22 cellular contexts compared by ENCODE assay signal in the genomic region with DNA sequence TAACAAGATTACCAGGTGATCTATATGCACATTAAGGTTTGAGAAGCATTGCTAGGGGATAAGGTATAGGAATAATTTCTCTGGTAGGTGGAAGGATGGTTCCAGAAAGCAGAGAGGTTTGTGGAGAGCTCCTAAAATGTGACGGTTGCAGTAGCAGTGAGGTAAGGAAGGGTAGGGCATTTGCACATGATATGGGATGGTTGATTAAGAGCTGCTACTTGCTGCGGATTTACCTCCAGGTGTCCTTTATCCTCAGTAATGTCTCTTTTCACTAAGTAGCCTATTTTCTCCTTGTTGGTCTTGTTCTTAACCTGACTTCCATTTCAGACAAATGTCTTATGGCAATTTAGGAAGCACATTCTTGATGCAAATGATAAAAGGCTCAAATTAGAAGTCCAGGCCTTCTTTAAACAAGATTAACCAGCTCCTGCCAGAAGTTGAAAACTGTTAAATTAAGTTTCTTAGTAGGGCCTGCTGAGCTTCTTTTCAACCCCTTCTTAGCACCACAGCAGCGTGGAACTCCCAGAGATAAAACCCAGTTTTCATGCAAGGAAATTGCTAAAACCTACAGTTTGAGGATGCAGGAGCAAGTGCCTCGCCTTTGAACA.
"Had no signal": no experiment of that assay in that cellular context is flagged by ENCODE, and none has a peak within 500 bp of the region (broad histone marks: within the 10 kb centered on the region; RNA-seq: fewer than 3 reads in every experiment).

No MANE protein-coding gene starts in this region.

- H3K27me3 ChIP-seq: MG63, SJSA1 had no signal

- H3K9me3 ChIP-seq: MG63, SK-N-SH had no signal

- DNase-seq: Karpas-422, KG1, MG63, NCI-H1092 treated with DMSO at 0.1 percent for 48 hours, NCI-H1436 treated with DMSO at 0.1 percent for 48 hours, NCI-H1694, NCI-H187 treated with DMSO at 0.1 percent for 48 hours, NCI-H2029 treated with DMSO at 0.1 percent for 48 hours, NCI-H226, NCI-H446, NCI-H510A, NCI-H774, Right ventricle myocardium superior, RPMI8226, SIG-M5, SK-N-SH, SW 1271, T-cell had no signal

- H3K4me2 ChIP-seq: SK-N-SH had no signal

- H3K36me3 Mint-ChIP-seq: T-cell had no signal

- H3K9ac ChIP-seq: SK-N-SH had no signal

- H3K4me1 Mint-ChIP-seq: T-cell had no signal

- H3K4me3 ChIP-seq: MG63, SJSA1 had no signal

- H3K4me3 Mint-ChIP-seq: T-cell had no signal

- H3K36me3 ChIP-seq: MG63, SJSA1 had no signal

- H3K27ac ChIP-seq: HL-60, SJSA1 had no signal

- FAIRE-seq: HTR-8/SVneo, RCC 7860 had no signal

- H3K27ac Mint-ChIP-seq: T-cell had no signal

- ATAC-seq: T-cell had no signal

- H3K27me3 Mint-ChIP-seq: T-cell had no signal

- H3K4me1 ChIP-seq: SJSA1 had no signal
